In the genomic region with DNA sequence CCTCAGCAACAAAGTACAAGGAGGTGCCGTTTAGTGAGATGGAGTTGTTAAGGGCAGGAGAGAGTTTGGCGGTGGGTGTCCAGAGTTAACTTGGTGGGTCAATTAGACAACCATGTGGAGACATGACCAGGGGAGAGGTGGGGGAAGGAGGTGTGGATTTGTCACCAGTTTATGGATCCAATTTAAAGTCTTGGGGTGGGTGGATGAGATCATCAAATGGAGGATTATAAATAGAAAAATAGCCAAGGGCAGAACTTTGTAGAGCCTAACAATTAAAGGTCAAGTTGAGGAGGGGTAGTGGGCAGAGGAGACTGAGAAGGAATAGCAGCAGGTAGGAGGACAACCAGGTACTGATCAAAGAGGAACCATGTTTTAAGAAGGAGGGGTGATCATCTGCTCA, we compare ENCODE assay signal across 3 cellular contexts.
"Had no signal": no experiment of that assay in that cellular context is flagged by ENCODE, and none has a peak within 500 bp of the region (broad histone marks: within the 10 kb centered on the region; RNA-seq: fewer than 3 reads in every experiment).

No MANE protein-coding gene starts in this region.

- DNase-seq: GDM1, GF-D8 had no signal

- ATAC-seq: GM12878 had no signal

- H3K4me3 ChIP-seq: GM12878 had no signal
